In the genomic region with DNA sequence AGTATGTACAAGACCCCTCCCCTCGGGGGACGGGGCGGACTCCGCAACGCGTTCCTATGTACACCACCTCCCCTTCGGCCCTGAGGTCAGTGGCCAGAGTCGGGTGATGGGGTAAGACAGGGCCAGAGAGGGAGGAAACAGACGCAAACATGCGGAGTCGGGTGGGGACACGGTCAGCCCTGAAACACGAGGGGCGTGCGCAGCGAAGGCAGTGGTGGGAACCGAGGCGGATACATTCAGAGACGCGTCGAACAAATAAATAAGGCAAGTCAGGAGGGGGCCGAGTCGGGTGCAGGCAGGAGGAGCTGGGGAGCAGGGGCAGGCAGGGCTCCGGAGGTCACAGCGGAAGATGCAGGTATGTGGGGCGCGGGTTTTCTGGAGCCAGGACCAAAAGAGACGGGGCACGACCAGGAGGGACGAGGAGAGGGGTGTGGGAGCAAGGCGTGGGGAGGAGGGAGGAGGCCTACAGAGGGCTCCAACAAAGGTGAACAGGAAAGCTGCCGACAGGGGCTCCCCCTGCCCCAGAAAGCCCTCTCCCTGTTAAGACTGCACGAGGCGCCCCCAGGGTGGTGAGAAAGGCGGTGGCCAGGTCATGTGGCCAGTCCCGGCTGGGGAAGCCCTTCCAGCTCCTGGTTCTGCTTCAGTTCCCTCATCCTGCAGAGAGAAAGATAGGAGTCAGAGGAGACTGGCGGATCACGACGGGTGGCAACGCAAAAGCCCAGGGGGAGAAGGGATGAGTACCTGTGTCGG, we compare ENCODE assay signal across 1 cellular context.
TF ChIP-seq lines count a peak whose summit lies in the region.

No MANE protein-coding gene starts in this region.

TF ChIP-seq in HepG2, 621 proteins besides CTCF, POLR2A, EP300 and RAD21 (continued from another document and continues in another):
- TF ChIP-seq, protein P1, sequence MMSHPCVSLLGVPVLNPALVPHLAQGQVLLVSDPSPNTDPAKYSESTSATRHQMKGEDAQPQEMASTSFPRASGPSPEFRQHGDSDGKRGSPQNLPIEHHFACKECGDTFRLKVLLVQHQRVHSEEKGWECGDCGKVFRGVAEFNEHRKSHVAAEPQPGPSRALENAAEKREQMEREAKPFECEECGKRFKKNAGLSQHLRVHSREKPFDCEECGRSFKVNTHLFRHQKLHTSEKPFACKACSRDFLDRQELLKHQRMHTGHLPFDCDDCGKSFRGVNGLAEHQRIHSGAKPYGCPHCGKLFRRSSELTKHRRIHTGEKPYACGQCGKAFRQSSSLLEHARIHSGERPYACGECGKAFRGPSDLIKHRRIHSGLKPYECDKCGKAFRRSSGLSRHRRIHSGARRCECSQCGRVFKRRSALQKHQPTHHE (CRISPR knock-in tag; IDR thresholded peaks at IDR 0.05; ENCODE audit: borderline replicate concordance) = peak; percentile 47; the same call in 1 of the 2 replicates
- TF ChIP-seq ZC3H13 (CRISPR knock-in tag; IDR thresholded peaks at IDR 0.05) (0 out of 2 replicates have a peak, but pooled peaks have one; percentile 81), RXRA (CRISPR knock-in tag; IDR thresholded peaks at IDR 0.05) (no peak; the same call in 1 of the 2 replicates), ZNF572 (CRISPR knock-in tag; IDR thresholded peaks at IDR 0.05) (0 out of 2 replicates have a peak, but pooled peaks have one; percentile 13), TAF1 (CRISPR knock-in tag; IDR thresholded peaks at IDR 0.05) (peak; percentile 31; the same call in 1 of the 2 replicates), FOXK2 (IDR thresholded peaks at IDR 0.05) (no peak), ZNF331 (CRISPR knock-in tag; IDR thresholded peaks at IDR 0.05) (no peak), JUNB (CRISPR knock-in tag; IDR thresholded peaks at IDR 0.05; ENCODE audit: borderline replicate concordance) (peak; percentile 52; the same call in 1 of the 2 replicates), ZC3H4 (CRISPR knock-in tag; IDR thresholded peaks at IDR 0.05; ENCODE audit: borderline replicate concordance) (peak; percentile 83; the same call in 1 of the 2 replicates), ZSCAN9 (CRISPR knock-in tag; IDR thresholded peaks at IDR 0.05; ENCODE audit: borderline replicate concordance) (0 out of 2 replicates have a peak, but pooled peaks have one; percentile 13), ZNF782 (CRISPR knock-in tag; IDR thresholded peaks at IDR 0.05; ENCODE audit: borderline replicate concordance) (no peak), GABPB1 (CRISPR knock-in tag; IDR thresholded peaks at IDR 0.05) (no peak), XRCC5 (optimal IDR thresholded peaks at IDR 0.05; ENCODE audit: low read length) (peak; percentile 6), ZZZ3 (CRISPR knock-in tag; IDR thresholded peaks at IDR 0.05; ENCODE audit: borderline replicate concordance) (no peak), MLLT10 (CRISPR knock-in tag; IDR thresholded peaks at IDR 0.05) (no peak), ZNF589 (CRISPR knock-in tag; conservative IDR thresholded peaks at IDR 0.05) (peak; percentile 29; the same call in 1 of the 2 replicates), ZNF496 (CRISPR knock-in tag; IDR thresholded peaks at IDR 0.05; ENCODE audit: insufficient replicate concordance) (no peak), ZNF232 (CRISPR knock-in tag; IDR thresholded peaks at IDR 0.05; ENCODE audit: borderline replicate concordance) (no peak), ZBTB38 (CRISPR knock-in tag; IDR thresholded peaks at IDR 0.05) (no peak), ZNF501 (CRISPR knock-in tag; IDR thresholded peaks at IDR 0.05) (no peak; the same call in 1 of the 2 replicates), EEA1 (CRISPR knock-in tag; IDR thresholded peaks at IDR 0.05; ENCODE audit: borderline replicate concordance) (0 out of 2 replicates have a peak, but pooled peaks have one; percentile 4), NR2F1 (CRISPR knock-in tag; IDR thresholded peaks at IDR 0.05) (peak in 1 of 2 experiments; percentile 43; a peak in 1 of 4 replicates), HOXD1 (CRISPR knock-in tag; IDR thresholded peaks at IDR 0.05) (no peak), ZNF557 (CRISPR knock-in tag; IDR thresholded peaks at IDR 0.05) (0 out of 2 replicates have a peak, but pooled peaks have one; percentile 34), AGO2 (optimal IDR thresholded peaks at IDR 0.05; ENCODE audit: low read depth, low read length) (peak; percentile 84), CHCHD3 (CRISPR knock-in tag; IDR thresholded peaks at IDR 0.05) (no peak), ZFAT (CRISPR knock-in tag; conservative IDR thresholded peaks at IDR 0.05) (no peak), ZNF160 (CRISPR knock-in tag; IDR thresholded peaks at IDR 0.05) (no peak), PCBP1 (IDR thresholded peaks at IDR 0.05; ENCODE audit: borderline replicate concordance, low read depth, low read length) (peak; percentile 73), HNF4G (IDR thresholded peaks at IDR 0.05; ENCODE audit: borderline replicate concordance, low read depth, low read length) (no peak), HNF4G (CRISPR knock-in tag; IDR thresholded peaks at IDR 0.05; ENCODE audit: borderline replicate concordance, low read depth) (0 out of 2 replicates have a peak, but pooled peaks have one; percentile 3), ZNF205 (CRISPR knock-in tag; IDR thresholded peaks at IDR 0.05) (no peak), ZKSCAN1 (IDR thresholded peaks at IDR 0.05; ENCODE audit: low read length) (no peak), ZFP90 (CRISPR knock-in tag; IDR thresholded peaks at IDR 0.05; ENCODE audit: borderline replicate concordance) (peak; percentile 88), ZNF550 (CRISPR knock-in tag; IDR thresholded peaks at IDR 0.05; ENCODE audit: borderline replicate concordance) (no peak), NFYC (CRISPR knock-in tag; IDR thresholded peaks at IDR 0.05) (no peak), ZNF674 (CRISPR knock-in tag; IDR thresholded peaks at IDR 0.05; ENCODE audit: low read depth) (no peak), POLR2AphosphoS5 (IDR thresholded peaks at IDR 0.05; ENCODE audit: low read depth, low read length) (peak; percentile 80), ZSCAN21 (CRISPR knock-in tag; IDR thresholded peaks at IDR 0.05; ENCODE audit: borderline replicate concordance) (no peak; the same call in none of the 2 replicates), GATAD2A (CRISPR knock-in tag; IDR thresholded peaks at IDR 0.05) (0 out of 2 replicates have a peak, but pooled peaks have one; percentile 9), ZNF253 (CRISPR knock-in tag; IDR thresholded peaks at IDR 0.05; ENCODE audit: borderline replicate concordance) (peak; percentile 71; the same call in 1 of the 2 replicates)
- TF ChIP-seq, protein P2, sequence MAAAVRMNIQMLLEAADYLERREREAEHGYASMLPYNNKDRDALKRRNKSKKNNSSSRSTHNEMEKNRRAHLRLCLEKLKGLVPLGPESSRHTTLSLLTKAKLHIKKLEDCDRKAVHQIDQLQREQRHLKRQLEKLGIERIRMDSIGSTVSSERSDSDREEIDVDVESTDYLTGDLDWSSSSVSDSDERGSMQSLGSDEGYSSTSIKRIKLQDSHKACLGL (CRISPR knock-in tag; IDR thresholded peaks at IDR 0.05) = no peak; the same call in 1 of the 2 replicates
- TF ChIP-seq, protein P3, sequence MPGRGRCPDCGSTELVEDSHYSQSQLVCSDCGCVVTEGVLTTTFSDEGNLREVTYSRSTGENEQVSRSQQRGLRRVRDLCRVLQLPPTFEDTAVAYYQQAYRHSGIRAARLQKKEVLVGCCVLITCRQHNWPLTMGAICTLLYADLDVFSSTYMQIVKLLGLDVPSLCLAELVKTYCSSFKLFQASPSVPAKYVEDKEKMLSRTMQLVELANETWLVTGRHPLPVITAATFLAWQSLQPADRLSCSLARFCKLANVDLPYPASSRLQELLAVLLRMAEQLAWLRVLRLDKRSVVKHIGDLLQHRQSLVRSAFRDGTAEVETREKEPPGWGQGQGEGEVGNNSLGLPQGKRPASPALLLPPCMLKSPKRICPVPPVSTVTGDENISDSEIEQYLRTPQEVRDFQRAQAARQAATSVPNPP (CRISPR knock-in tag; IDR thresholded peaks at IDR 0.05) = no peak
- TF ChIP-seq, protein P4, sequence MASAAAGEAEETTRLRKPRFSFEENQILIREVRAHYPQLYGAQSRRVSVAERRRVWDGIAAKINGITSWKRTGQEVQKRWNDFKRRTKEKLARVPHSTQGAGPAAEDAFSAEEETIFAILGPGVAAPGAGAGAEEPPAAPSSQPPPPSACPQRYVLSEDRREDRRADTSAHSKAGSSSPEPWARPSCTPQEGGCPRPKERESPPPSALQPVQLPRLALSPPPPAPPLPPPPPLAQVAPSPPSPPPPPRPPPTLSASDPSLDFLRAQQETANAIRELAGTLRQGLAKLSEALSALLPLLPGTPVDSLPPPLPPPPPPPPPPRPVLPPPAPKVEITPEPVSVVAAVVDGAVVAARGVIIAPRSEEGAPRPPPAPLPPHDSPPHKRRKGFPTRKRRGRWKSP (CRISPR knock-in tag; IDR thresholded peaks at IDR 0.05) = peak; percentile 74; the same call in 1 of the 2 replicates
- TF ChIP-seq, protein P5, sequence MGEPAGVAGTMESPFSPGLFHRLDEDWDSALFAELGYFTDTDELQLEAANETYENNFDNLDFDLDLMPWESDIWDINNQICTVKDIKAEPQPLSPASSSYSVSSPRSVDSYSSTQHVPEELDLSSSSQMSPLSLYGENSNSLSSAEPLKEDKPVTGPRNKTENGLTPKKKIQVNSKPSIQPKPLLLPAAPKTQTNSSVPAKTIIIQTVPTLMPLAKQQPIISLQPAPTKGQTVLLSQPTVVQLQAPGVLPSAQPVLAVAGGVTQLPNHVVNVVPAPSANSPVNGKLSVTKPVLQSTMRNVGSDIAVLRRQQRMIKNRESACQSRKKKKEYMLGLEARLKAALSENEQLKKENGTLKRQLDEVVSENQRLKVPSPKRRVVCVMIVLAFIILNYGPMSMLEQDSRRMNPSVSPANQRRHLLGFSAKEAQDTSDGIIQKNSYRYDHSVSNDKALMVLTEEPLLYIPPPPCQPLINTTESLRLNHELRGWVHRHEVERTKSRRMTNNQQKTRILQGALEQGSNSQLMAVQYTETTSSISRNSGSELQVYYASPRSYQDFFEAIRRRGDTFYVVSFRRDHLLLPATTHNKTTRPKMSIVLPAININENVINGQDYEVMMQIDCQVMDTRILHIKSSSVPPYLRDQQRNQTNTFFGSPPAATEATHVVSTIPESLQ (CRISPR knock-in tag; conservative IDR thresholded peaks at IDR 0.05) = no peak
- TF ChIP-seq, protein P6, sequence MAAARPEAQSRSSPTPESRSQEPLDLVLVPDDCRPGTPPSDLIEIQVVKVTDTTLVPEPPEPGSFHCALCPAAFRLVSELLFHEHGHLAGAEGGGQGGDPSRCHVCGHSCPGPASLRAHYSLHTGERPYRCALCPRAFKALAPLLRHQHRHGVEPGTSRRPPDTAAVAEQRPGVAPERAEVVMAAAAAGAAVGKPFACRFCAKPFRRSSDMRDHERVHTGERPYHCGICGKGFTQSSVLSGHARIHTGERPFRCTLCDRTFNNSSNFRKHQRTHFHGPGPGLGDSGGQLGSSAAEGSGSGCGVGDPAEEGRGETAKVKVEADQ (CRISPR knock-in tag; IDR thresholded peaks at IDR 0.05; ENCODE audit: borderline replicate concordance) = no peak; the same call in 1 of the 2 replicates
- TF ChIP-seq, protein P7, sequence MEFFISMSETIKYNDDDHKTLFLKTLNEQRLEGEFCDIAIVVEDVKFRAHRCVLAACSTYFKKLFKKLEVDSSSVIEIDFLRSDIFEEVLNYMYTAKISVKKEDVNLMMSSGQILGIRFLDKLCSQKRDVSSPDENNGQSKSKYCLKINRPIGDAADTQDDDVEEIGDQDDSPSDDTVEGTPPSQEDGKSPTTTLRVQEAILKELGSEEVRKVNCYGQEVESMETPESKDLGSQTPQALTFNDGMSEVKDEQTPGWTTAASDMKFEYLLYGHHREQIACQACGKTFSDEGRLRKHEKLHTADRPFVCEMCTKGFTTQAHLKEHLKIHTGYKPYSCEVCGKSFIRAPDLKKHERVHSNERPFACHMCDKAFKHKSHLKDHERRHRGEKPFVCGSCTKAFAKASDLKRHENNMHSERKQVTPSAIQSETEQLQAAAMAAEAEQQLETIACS (CRISPR knock-in tag; IDR thresholded peaks at IDR 0.05) = peak; percentile 27; the same call in 1 of the 2 replicates
- TF ChIP-seq, protein P8, sequence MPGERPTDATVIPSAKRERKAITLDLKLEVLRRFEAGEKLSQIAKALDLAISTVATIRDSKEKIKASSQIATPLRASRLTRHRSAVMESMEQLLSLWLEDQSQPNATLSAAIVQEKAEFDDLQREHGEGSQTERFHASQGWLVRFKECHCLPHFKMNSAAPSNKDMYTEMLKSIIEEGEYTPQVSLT (CRISPR knock-in tag; IDR thresholded peaks at IDR 0.05; ENCODE audit: borderline replicate concordance, low read depth) = no peak
- TF ChIP-seq, protein P9, sequence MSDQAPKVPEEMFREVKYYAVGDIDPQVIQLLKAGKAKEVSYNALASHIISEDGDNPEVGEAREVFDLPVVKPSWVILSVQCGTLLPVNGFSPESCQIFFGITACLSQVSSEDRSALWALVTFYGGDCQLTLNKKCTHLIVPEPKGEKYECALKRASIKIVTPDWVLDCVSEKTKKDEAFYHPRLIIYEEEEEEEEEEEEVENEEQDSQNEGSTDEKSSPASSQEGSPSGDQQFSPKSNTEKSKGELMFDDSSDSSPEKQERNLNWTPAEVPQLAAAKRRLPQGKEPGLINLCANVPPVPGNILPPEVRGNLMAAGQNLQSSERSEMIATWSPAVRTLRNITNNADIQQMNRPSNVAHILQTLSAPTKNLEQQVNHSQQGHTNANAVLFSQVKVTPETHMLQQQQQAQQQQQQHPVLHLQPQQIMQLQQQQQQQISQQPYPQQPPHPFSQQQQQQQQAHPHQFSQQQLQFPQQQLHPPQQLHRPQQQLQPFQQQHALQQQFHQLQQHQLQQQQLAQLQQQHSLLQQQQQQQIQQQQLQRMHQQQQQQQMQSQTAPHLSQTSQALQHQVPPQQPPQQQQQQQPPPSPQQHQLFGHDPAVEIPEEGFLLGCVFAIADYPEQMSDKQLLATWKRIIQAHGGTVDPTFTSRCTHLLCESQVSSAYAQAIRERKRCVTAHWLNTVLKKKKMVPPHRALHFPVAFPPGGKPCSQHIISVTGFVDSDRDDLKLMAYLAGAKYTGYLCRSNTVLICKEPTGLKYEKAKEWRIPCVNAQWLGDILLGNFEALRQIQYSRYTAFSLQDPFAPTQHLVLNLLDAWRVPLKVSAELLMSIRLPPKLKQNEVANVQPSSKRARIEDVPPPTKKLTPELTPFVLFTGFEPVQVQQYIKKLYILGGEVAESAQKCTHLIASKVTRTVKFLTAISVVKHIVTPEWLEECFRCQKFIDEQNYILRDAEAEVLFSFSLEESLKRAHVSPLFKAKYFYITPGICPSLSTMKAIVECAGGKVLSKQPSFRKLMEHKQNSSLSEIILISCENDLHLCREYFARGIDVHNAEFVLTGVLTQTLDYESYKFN (CRISPR knock-in tag; conservative IDR thresholded peaks at IDR 0.05) = no peak; the same call in 1 of the 2 replicates
- TF ChIP-seq, protein P10, sequence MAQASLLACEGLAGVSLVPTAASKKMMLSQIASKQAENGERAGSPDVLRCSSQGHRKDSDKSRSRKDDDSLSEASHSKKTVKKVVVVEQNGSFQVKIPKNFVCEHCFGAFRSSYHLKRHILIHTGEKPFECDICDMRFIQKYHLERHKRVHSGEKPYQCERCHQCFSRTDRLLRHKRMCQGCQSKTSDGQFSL (CRISPR knock-in tag; IDR thresholded peaks at IDR 0.05) = no peak
- TF ChIP-seq, protein P11, sequence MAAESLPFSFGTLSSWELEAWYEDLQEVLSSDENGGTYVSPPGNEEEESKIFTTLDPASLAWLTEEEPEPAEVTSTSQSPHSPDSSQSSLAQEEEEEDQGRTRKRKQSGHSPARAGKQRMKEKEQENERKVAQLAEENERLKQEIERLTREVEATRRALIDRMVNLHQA (CRISPR knock-in tag; IDR thresholded peaks at IDR 0.05) = no peak
- TF ChIP-seq, protein P12, sequence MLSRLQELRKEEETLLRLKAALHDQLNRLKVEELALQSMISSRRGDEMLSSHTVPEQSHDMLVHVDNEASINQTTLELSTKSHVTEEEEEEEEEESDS (CRISPR knock-in tag; IDR thresholded peaks at IDR 0.05; ENCODE audit: borderline replicate concordance) = no peak
- TF ChIP-seq, protein P13, sequence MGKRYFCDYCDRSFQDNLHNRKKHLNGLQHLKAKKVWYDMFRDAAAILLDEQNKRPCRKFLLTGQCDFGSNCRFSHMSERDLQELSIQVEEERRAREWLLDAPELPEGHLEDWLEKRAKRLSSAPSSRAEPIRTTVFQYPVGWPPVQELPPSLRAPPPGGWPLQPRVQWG (CRISPR knock-in tag; IDR thresholded peaks at IDR 0.05; ENCODE audit: borderline replicate concordance, low read depth) = no peak
